3 cellular contexts compared by ENCODE assay signal in genomic region chr12:54106803-54107202, GRCh38. TPM values are rescaled to one million over a fixed set of nuclear protein-coding genes. Genes with fewer than 3 reads are reported as not detected.
"Had no signal": no experiment of that assay in that cellular context is flagged by ENCODE, and none has a peak within 500 bp of the region (broad histone marks: within the 10 kb centered on the region; RNA-seq: fewer than 3 reads in every experiment).

No MANE protein-coding gene starts in this region.

RNA-seq across cellular contexts. Expression of gene HOXC4, which starts 53.2 kb away (rescaled TPM):
- total RNA-seq: left ventricle myocardium superior, occipital lobe, osteocyte had no signal
